ENCODE assay signal across 29 cellular contexts in genomic region chr4:47017081-47017480, GRCh38. TPM values are rescaled to one million over a fixed set of nuclear protein-coding genes. Genes with fewer than 3 reads are reported as not detected.
"Had no signal": no experiment of that assay in that cellular context is flagged by ENCODE, and none has a peak within 500 bp of the region (broad histone marks: within the 10 kb centered on the region; RNA-seq: fewer than 3 reads in every experiment).

No MANE protein-coding gene starts in this region.

- H3K27me3 ChIP-seq: ascending aorta, MG63, SJSA1 had no signal

- H3K4me1 Mint-ChIP-seq: activated CD8-positive, alpha-beta memory T cell treated with anti-CD3 and anti-CD28 coated beads, Interleukin-2, amount 10 ng/mL, durations not matched to agents 7 days and 5 days; brain; WTC11 had no signal

- H3K27ac Mint-ChIP-seq: activated CD8-positive, alpha-beta memory T cell treated with anti-CD3 and anti-CD28 coated beads, Interleukin-2, amount 10 ng/mL, durations not matched to agents 7 days and 5 days; activated naive CD4-positive, alpha-beta T cell treated with anti-CD3 and anti-CD28 coated beads, Interleukin-2, amount 50 U/mL, for 24 hours; activated T-cell treated with anti-CD3 and anti-CD28 coated beads, Interleukin-2, amount 50 U/mL, for 24 hours; activated T-helper 1 cell treated with anti-CD3 and anti-CD28 coated beads, Interleukin-12 subunit alpha, Interleukin-12 subunit beta, Interleukin-2, Interleukin-4 antibody, amounts not matched to agents 30 ng/mL and 10 ng/mL and 1 ng/mL, durations not matched to agents 14 hours and 24 hours and 36 hours; brain; T-helper 1 cell treated with Interleukin-12 subunit alpha and Interleukin-12 subunit beta and Interleukin-4 antibody, amounts not matched to agents 30 μg/mL and 1 μg/mL, for 36 hours; WTC11 had no signal

- H3K4me3 ChIP-seq: ascending aorta, MG63, SJSA1 had no signal

- H3K36me3 Mint-ChIP-seq: activated naive CD4-positive, alpha-beta T cell treated with anti-CD3 and anti-CD28 coated beads, Interleukin-2, amount 50 U/mL, for 24 hours; brain; WTC11 had no signal

- H3K9me3 Mint-ChIP-seq: activated T-cell treated with anti-CD3 and anti-CD28 coated beads, Interleukin-2, amount 50 U/mL, for 24 hours; activated T-helper 1 cell treated with anti-CD3 and anti-CD28 coated beads, Interleukin-12 subunit alpha, Interleukin-12 subunit beta, Interleukin-2, Interleukin-4 antibody, amounts not matched to agents 30 ng/mL and 10 ng/mL and 1 ng/mL, durations not matched to agents 14 hours and 24 hours and 36 hours; brain; T-helper 1 cell treated with Interleukin-12 subunit alpha and Interleukin-12 subunit beta and Interleukin-4 antibody, amounts not matched to agents 30 μg/mL and 1 μg/mL, for 36 hours had no signal

- H3K9me3 ChIP-seq: ascending aorta, MG63, SJSA1 had no signal

- DNase-seq: activated CD4-positive, alpha-beta T cell treated with anti-CD3 and anti-CD28 coated beads for 48 hours; activated CD4-positive, alpha-beta T cell treated with anti-CD3 and anti-CD28 coated beads, Interleukin-2, amount 50 U/mL, for 48 hours; activated CD4-positive, CD25-positive, alpha-beta regulatory T cell treated with anti-CD3 and anti-CD28 coated beads, Interleukin-2, amount 50 U/mL, for 72 hours; activated CD8-positive, alpha-beta memory T cell treated with anti-CD3 and anti-CD28 coated beads, Interleukin-2, amount 10 ng/mL, durations not matched to agents 7 days and 5 days; activated effector memory CD4-positive, alpha-beta T cell treated with Interleukin-2 at 50 U/mL for 16 hours; activated naive CD4-positive, alpha-beta T cell; activated T-cell treated with anti-CD3 and anti-CD28 coated beads, Interleukin-2, amount 50 U/mL, for 24 hours; amniotic stem cell; KG1; MG63; NCI-H1092 treated with DMSO at 0.1 percent for 48 hours; NCI-H1417 treated with DMSO at 0.1 percent for 48 hours; NCI-H1694 treated with DMSO at 0.1 percent for 48 hours; NCI-H2029 treated with DMSO at 0.1 percent for 48 hours; NCI-H345; NCI-H510A; NCI-H526 treated with DMSO at 0.1 percent for 48 hours; NCI-H82; NK-92 treated with Interleukin-12 subunit alpha and Interleukin-12 subunit beta, amount 100 ng/mL, for 24 hours; OCI-M1; SHP77 had no signal

- H3K36me3 ChIP-seq: ascending aorta, MG63, SJSA1 had no signal

- H3K27me3 Mint-ChIP-seq: activated naive CD4-positive, alpha-beta T cell treated with anti-CD3 and anti-CD28 coated beads, Interleukin-2, amount 50 U/mL, for 24 hours; activated T-cell treated with anti-CD3 and anti-CD28 coated beads, Interleukin-2, amount 50 U/mL, for 24 hours; central memory CD8-positive, alpha-beta T cell had no signal

- H3K27ac ChIP-seq: ascending aorta, SJSA1 had no signal

- ATAC-seq: activated CD8-positive, alpha-beta memory T cell treated with anti-CD3 and anti-CD28 coated beads, Interleukin-2, amount 10 ng/mL, durations not matched to agents 7 days and 5 days; WTC11 had no signal

- H3K4me3 Mint-ChIP-seq: activated CD8-positive, alpha-beta memory T cell treated with anti-CD3 and anti-CD28 coated beads, Interleukin-2, amount 10 ng/mL, durations not matched to agents 7 days and 5 days; activated naive CD4-positive, alpha-beta T cell treated with anti-CD3 and anti-CD28 coated beads, Interleukin-2, amount 50 U/mL, for 24 hours; activated T-cell treated with anti-CD3 and anti-CD28 coated beads, Interleukin-2, amount 50 U/mL, for 24 hours; activated T-helper 1 cell treated with anti-CD3 and anti-CD28 coated beads, Interleukin-12 subunit alpha, Interleukin-12 subunit beta, Interleukin-2, Interleukin-4 antibody, amounts not matched to agents 30 ng/mL and 10 ng/mL and 1 ng/mL, durations not matched to agents 14 hours and 24 hours and 36 hours; brain; central memory CD8-positive, alpha-beta T cell; T-helper 1 cell treated with Interleukin-12 subunit alpha and Interleukin-12 subunit beta and Interleukin-4 antibody, amounts not matched to agents 30 μg/mL and 1 μg/mL, for 36 hours; WTC11 had no signal

- H3K4me1 ChIP-seq: ascending aorta had no signal

RNA-seq across cellular contexts. Expression of gene GABRB1, which starts 14.3 kb away (rescaled TPM):
- total RNA-seq: activated CD8-positive, alpha-beta memory T cell treated with anti-CD3 and anti-CD28 coated beads, Interleukin-2, amount 10 ng/mL, durations not matched to agents 7 days and 5 days; activated T-helper 1 cell treated with anti-CD3 and anti-CD28 coated beads, Interleukin-12 subunit alpha, Interleukin-12 subunit beta, Interleukin-2, Interleukin-4 antibody, amounts not matched to agents 30 ng/mL and 10 ng/mL and 1 ng/mL, durations not matched to agents 14 hours and 24 hours and 36 hours; SJSA1 had no signal

RNA-seq across cellular contexts. Expression of gene GABRA4, which starts 23.7 kb away (rescaled TPM):
- total RNA-seq: activated CD8-positive, alpha-beta memory T cell treated with anti-CD3 and anti-CD28 coated beads, Interleukin-2, amount 10 ng/mL, durations not matched to agents 7 days and 5 days; activated T-helper 1 cell treated with anti-CD3 and anti-CD28 coated beads, Interleukin-12 subunit alpha, Interleukin-12 subunit beta, Interleukin-2, Interleukin-4 antibody, amounts not matched to agents 30 ng/mL and 10 ng/mL and 1 ng/mL, durations not matched to agents 14 hours and 24 hours and 36 hours; SJSA1 had no signal
